Comparison of ENCODE assay signal across 8 cellular contexts in the genomic region with DNA sequence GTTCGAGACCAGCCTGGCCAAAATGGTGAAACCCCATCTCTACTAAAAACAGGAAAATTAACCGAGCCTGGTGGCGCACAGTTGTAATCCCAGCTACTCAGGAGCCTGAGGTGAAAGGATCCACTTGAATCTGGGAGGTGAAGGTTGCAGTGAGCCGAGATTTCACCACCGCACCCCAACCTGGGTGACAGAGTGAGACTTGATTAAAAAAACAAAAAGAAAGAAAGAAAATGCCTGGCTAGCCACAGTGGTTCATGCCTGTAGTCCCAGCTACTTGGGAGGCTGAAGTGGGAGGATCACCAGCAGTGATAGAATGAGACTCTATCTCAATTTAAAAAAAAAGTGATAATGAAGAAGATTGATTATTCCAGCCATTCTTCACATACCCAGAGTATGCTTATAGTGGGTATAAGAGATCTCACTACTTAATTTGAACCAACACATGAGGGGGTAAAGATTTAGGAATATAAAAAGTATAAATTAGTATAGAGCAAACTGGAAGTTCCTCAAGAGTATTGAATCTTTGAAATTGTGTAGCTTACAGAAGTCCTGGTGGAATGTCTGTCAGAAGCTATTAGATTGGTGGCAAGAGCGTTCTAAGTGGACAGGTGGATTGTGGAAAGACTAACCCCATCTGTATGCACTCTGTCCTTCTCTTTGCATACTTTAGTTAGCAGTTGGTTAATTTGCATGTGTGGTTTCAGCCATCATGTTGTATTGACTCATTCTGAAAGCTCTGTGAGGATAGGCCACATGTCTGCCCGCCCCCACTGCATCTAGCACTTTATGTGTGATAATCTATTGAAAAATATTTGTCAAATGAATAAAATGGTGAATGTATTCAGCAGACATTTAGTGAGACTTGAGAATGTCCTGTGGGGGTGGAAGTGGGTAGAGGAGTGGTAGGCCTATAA. TPM values are rescaled to one million over a fixed set of nuclear protein-coding genes. Genes with fewer than 3 reads are reported as not detected.
DNase-seq lines count a peak whose midpoint lies in the region; ATAC-seq and TF ChIP-seq lines count a peak whose summit lies in the region.

No MANE protein-coding gene starts in this region.

- CTCF ChIA-PET in RWPE1 (lab: Yijun Ruan, JAX): interaction anchor here (0.6 kb wide), 2 partner anchors 9 to 153 kb away, joined by 3 to 4 read pairs; no protein-coding TSS in a partner anchor

- peak in 3 of 5 experiments; percentile 14 to 90 (median 32) for DNase-seq in T-helper 2 cell
- DNase-seq in stimulated activated CD8-positive, alpha-beta memory T cell treated with anti-CD3 and anti-CD28 coated beads, Interleukin-7, amount 100 ng/mL, for 24 hours (ENCODE audit: low read depth): peak; percentile 4
- no peak for DNase-seq in RWPE1 (ENCODE audit: low spot score)
- DNase-seq in NOMO-1 treated with dmso at 0.1 percent for 144 hours (lab: John Stamatoyannopoulos, UW; ENCODE audit: unreplicated experiment): no peak
- no peak for DNase-seq in globus pallidus (ENCODE audit: low spot score)

- no peak overlapping the region for H3K27ac ChIP-seq in RWPE1

- peak; percentile 89 for ATAC-seq in GM19035 (IDR thresholded peaks at IDR 0.05; ENCODE audit: unreplicated experiment)
- ATAC-seq in HG02973 (IDR thresholded peaks at IDR 0.05; ENCODE audit: unreplicated experiment): peak; percentile 89
- peak; percentile 49 for ATAC-seq in esophagus mucosa

- POLR2A ChIA-PET in RWPE1 (lab: Yijun Ruan, JAX; ENCODE audit: low non-redundant PET): no interaction called here

- TF ChIP-seq CTCF in RWPE1 (conservative IDR thresholded peaks at IDR 0.05; ENCODE audit: low read depth): no peak

RNA-seq across cellular contexts. Expression of gene RLF, which starts 25.0 kb away (rescaled TPM):
- total RNA-seq in esophagus mucosa: 10.0 TPM

Comparison
In these comparisons a context has a peak if more than half of its experiments do, and no peak if none do; other contexts are left out.
1. DNase-seq: peak in T-helper 2 cell (3 of 5) and stimulated activated CD8-positive, alpha-beta memory T cell treated with anti-CD3 and anti-CD28 coated beads, Interleukin-7, amount 100 ng/mL, for 24 hours (single experiment); none in RWPE1 (single experiment), NOMO-1 treated with dmso at 0.1 percent for 144 hours (single experiment) and globus pallidus (single experiment).
2. Peak in every context shown above with its lines, with median percentiles within 50 percentile points of each other: ATAC-seq.